Comparison of ENCODE assay signal across 16 cellular contexts in the genomic region with DNA sequence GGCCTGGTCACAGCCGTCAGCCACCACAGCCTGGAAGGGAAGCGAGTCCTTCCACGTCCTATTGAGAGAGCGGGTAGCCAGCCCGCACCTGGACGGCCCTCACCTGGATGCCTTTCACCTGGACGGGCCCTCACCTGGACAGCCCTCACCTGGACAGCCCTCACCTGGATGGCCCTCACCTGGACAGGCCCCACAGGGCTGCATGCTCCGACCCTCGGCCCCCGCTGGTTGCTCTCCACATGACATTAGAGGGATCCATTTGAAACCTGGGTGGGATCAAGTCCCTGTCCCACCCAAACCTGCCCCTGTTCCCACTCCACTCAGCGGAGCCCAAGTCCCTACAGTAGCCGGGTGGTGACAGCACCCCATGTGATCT. TPM values are rescaled to one million over a fixed set of nuclear protein-coding genes. Genes with fewer than 3 reads are reported as not detected.
"Had no signal": no experiment of that assay in that cellular context is flagged by ENCODE, and none has a peak within 500 bp of the region (broad histone marks: within the 10 kb centered on the region; RNA-seq: fewer than 3 reads in every experiment).

No MANE protein-coding gene starts in this region.

- H3K27ac ChIP-seq: dorsolateral prefrontal cortex, ovary, stomach, thoracic aorta, vagina, VCaP had no signal

- H3K36me3 ChIP-seq: ovary, thoracic aorta, vagina had no signal

- H3K27me3 Mint-ChIP-seq: brain had no signal

- DNase-seq: activated naive CD4-positive, alpha-beta T cell; amniotic stem cell; left colon; nephron progenitor cell; stimulated activated CD4-positive, alpha-beta T cell treated with anti-CD3 and anti-CD28 coated beads, Interleukin-4, amount 100 ng/mL, for 24 hours; stomach; SW 1271; T1000 had no signal

- ATAC-seq: esophagus mucosa, left colon had no signal

- H3K36me3 Mint-ChIP-seq: brain had no signal

- H3K27me3 ChIP-seq: dorsolateral prefrontal cortex, ovary, stomach, vagina had no signal

- H3K4me3 ChIP-seq: dorsolateral prefrontal cortex, ovary, stomach, thoracic aorta, vagina had no signal

- H3K9me3 Mint-ChIP-seq: activated T-helper 1 cell treated with anti-CD3 and anti-CD28 coated beads, Interleukin-12 subunit alpha, Interleukin-12 subunit beta, Interleukin-2, Interleukin-4 antibody, amounts not matched to agents 30 ng/mL and 10 ng/mL and 1 ng/mL, durations not matched to agents 14 hours and 24 hours and 36 hours; nephron progenitor cell had no signal

- H3K9me3 ChIP-seq: ovary, stomach, thoracic aorta, vagina had no signal

- H3K4me3 Mint-ChIP-seq: activated T-helper 1 cell treated with anti-CD3 and anti-CD28 coated beads, Interleukin-12 subunit alpha, Interleukin-12 subunit beta, Interleukin-2, Interleukin-4 antibody, amounts not matched to agents 30 ng/mL and 10 ng/mL and 1 ng/mL, durations not matched to agents 14 hours and 24 hours and 36 hours; brain; nephron progenitor cell had no signal

RNA-seq across cellular contexts. Expression of gene SSTR3, which starts 27.9 kb away (rescaled TPM):
- total RNA-seq: esophagus mucosa, thoracic aorta, vagina had no signal
